In the genomic region with DNA sequence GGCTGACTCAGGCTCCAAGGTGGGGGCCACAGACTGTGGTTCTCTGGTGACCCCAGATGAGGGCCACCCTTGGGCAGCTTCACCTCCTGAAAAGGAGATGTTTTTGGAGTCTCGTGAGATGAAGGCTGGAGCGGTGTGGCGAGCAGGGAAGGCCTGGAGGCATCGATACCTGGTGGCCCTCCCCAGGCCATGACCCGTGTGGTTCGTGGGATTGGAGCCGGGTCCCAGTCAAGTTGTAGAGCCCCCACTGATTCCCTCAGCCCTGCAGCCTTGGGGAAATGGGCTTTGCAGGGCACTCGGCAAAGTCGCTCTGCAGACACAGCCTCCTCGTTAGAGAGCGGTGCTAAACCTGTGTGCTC, we compare ENCODE assay signal across 14 cellular contexts.
A peak's percentile ranks its signal among the peaks of the same experiment; 100 is the strongest.
DNase-seq lines count a peak whose midpoint lies in the region; ATAC-seq and TF ChIP-seq lines count a peak whose summit lies in the region.
"Had no signal": no experiment of that assay in that cellular context is flagged by ENCODE, and none has a peak within 500 bp of the region (broad histone marks: within the 10 kb centered on the region; RNA-seq: fewer than 3 reads in every experiment).

No MANE protein-coding gene starts in this region.

- no peak for TF ChIP-seq POLR2A in breast epithelium (IDR thresholded peaks at IDR 0.05)

- H3K36me3 ChIP-seq in breast epithelium, result no peaks in the 10 kb centered on the region
- H3K36me3 ChIP-seq in mammary epithelial cell (ENCODE audit: insufficient read depth, low read length), result no peaks in the 10 kb centered on the region
- H3K36me3 ChIP-seq in neuronal stem cell (replicated peaks in 1 of 2; ENCODE audit: control insufficient read depth in 2 of 2, insufficient read depth in 2 of 2, low read length in 2 of 2), result peaks cover 0 to 2% of the 10 kb centered on the region in 2 donors
- no peaks in the 10 kb centered on the region for H3K36me3 ChIP-seq in upper lobe of right lung
- H3K36me3 ChIP-seq: MG63 had no signal

- no TSS peak for BruUV-seq in mammary epithelial cell (replicated peaks; lab: Mats Ljungman, UMichigan)

- no peak overlapping the region for H2BK12ac ChIP-seq in neuronal stem cell (ENCODE audit: low read length)

- H3K4me2 ChIP-seq in mammary epithelial cell (ENCODE audit: insufficient read depth, low read depth, low read length) (no peak overlapping the region), neuronal stem cell (ENCODE audit: insufficient read depth, low read length, poor library complexity, severe bottlenecking) (no peak overlapping the region)
- H3K4me2 ChIP-seq: PC-9 had no signal

- H2BK5ac ChIP-seq in neuronal stem cell (ENCODE audit: low read length), result no peak overlapping the region

- dilution Hi-C loops in mammary epithelial cell (cut with HindIII; ENCODE audit: low sequenced_read_pairs), result loop anchor here (5.0 kb wide), 2 partner anchors 38 to 97 kb away; no protein-coding TSS in a partner anchor

- H4K20me1 ChIP-seq in mammary epithelial cell (ENCODE audit: insufficient read depth, low read length), result no peaks in the 10 kb centered on the region

- H2AK5ac ChIP-seq in neuronal stem cell (ENCODE audit: low read depth, low read length), result no peak overlapping the region

- ATAC-seq in upper lobe of right lung, result no peak

- peak; percentile 3 to 40 for DNase-seq in breast epithelium (ENCODE audit: low spot score in 2 of 2)
- DNase-seq in mammary epithelial cell, result no peak
- peak; percentile 43 for DNase-seq in coronary artery (ENCODE audit: low spot score)
- DNase-seq in neuronal stem cell (ENCODE audit: low spot score), result no peak
- peak; percentile 53 for DNase-seq in upper lobe of right lung
- no peak for DNase-seq in foreskin melanocyte
- DNase-seq in NAMALWA (ENCODE audit: low spot score), result no peak
- DNase-seq: AML-193; CD4-positive, CD25-positive, alpha-beta regulatory T cell; DMS53; MG63; NCI-H1105; NCI-H187; PC-9 had no signal

- no peak overlapping the region for H4K91ac ChIP-seq in neuronal stem cell (ENCODE audit: low read depth, low read length, poor library complexity)

- no peak overlapping the region for H3K14ac ChIP-seq in neuronal stem cell (ENCODE audit: low read length)

- no peaks in the 10 kb centered on the region for H3K9me3 ChIP-seq in breast epithelium
- H3K9me3 ChIP-seq in mammary epithelial cell (replicated peaks; ENCODE audit: insufficient read depth, low read length), result peaks cover 59% of the 10 kb centered on the region
- H3K9me3 ChIP-seq in neuronal stem cell (replicated peaks in 1 of 2; ENCODE audit: control insufficient read depth in 2 of 2, insufficient read depth in 1 of 2, low read depth in 1 of 2, low read length in 2 of 2), result no peaks in the 10 kb centered on the region
- no peaks in the 10 kb centered on the region for H3K9me3 ChIP-seq in upper lobe of right lung
- H3K9me3 ChIP-seq: MG63 had no signal

- H3K4me1 ChIP-seq in breast epithelium (no peaks in the 10 kb centered on the region), mammary epithelial cell (ENCODE audit: insufficient read depth, low read length) (no peaks in the 10 kb centered on the region), neuronal stem cell (ENCODE audit: control insufficient read depth in 2 of 2, insufficient read depth in 1 of 2, low read depth in 1 of 2, low read length in 2 of 2) (no peaks in the 10 kb centered on the region), upper lobe of right lung (no peaks in the 10 kb centered on the region)

- no peak overlapping the region for H3K4ac ChIP-seq in neuronal stem cell (ENCODE audit: low read length)

- intact Hi-C loops in breast epithelium (cut with DNase I; ENCODE audit: low total_unique reads), result no loop called here
- intact Hi-C loops in mammary epithelial cell (cut with micrococcal nuclease), result no loop called here
- intact Hi-C loops in upper lobe of right lung (cut with DNase I), result no loop called here

- no peak for TF ChIP-seq CTCF in breast epithelium (IDR thresholded peaks at IDR 0.05)
- no peak for TF ChIP-seq CTCF in mammary epithelial cell (conservative IDR thresholded peaks at IDR 0.05 in 1 of 2, IDR thresholded peaks at IDR 0.05 in 1 of 2; ENCODE audit: extremely low read depth in 1 of 2, insufficient read depth in 1 of 2, low read depth in 1 of 2, low read length in 2 of 2)
- no peak for TF ChIP-seq CTCF in coronary artery (IDR thresholded peaks at IDR 0.05)
- TF ChIP-seq CTCF in upper lobe of right lung (IDR thresholded peaks at IDR 0.05), result no peak

- no peak overlapping the region for H3K27ac ChIP-seq in breast epithelium
- H3K27ac ChIP-seq in mammary epithelial cell (ENCODE audit: insufficient read depth, low read depth, low read length), result no peak overlapping the region
- no peak overlapping the region for H3K27ac ChIP-seq in coronary artery
- H3K27ac ChIP-seq in neuronal stem cell (replicated peaks; ENCODE audit: low read length), result no peak overlapping the region
- H3K27ac ChIP-seq in upper lobe of right lung, result no peak overlapping the region
- H3K27ac ChIP-seq: PC-9 had no signal

- no peak overlapping the region for H3K4me3 ChIP-seq in breast epithelium
- H3K4me3 ChIP-seq in mammary epithelial cell (replicated peaks in 1 of 3; ENCODE audit: insufficient read depth in 1 of 3, low read depth in 2 of 3, low read length in 3 of 3), result no peak overlapping the region
- no peak overlapping the region for H3K4me3 ChIP-seq in coronary artery
- peak overlapping the region in 1 of 2 donors; percentile 3 for H3K4me3 ChIP-seq in neuronal stem cell (ENCODE audit: low read length in 2 of 2)
- no peak overlapping the region for H3K4me3 ChIP-seq in upper lobe of right lung
- H3K4me3 ChIP-seq: MG63, PC-9 had no signal

- H3K9ac ChIP-seq in mammary epithelial cell (ENCODE audit: insufficient read depth, low read length) (no peak overlapping the region), neuronal stem cell (ENCODE audit: low read depth, low read length, poor library complexity) (peak overlapping the region; percentile 44)

- no peak overlapping the region for H3K23ac ChIP-seq in neuronal stem cell (ENCODE audit: low read depth, low read length, poor library complexity)

- WGBS in mammary epithelial cell (ENCODE audit: low coverage, missing lambda C conversion rate), result 94% methylated on average over 5 of the region's 11 CpGs
- WGBS in neuronal stem cell (ENCODE audit: extremely low coverage in 2 of 2, insufficient read length in 2 of 2, insufficient replicate concordance in 1 of 2), 2 donors, result no CpG with 5 or more reads among the region's 11 CpGs

- H3K18ac ChIP-seq in neuronal stem cell (ENCODE audit: low read length), result no peak overlapping the region

- no peak overlapping the region for H4K8ac ChIP-seq in neuronal stem cell (ENCODE audit: low read depth, low read length)

- no peaks in the 10 kb centered on the region for H3K27me3 ChIP-seq in breast epithelium
- no peaks in the 10 kb centered on the region for H3K27me3 ChIP-seq in mammary epithelial cell (ENCODE audit: insufficient read depth, low read length)
- no peaks in the 10 kb centered on the region for H3K27me3 ChIP-seq in neuronal stem cell (ENCODE audit: control insufficient read depth in 3 of 3, insufficient read depth in 3 of 3, low read depth in 1 of 3, low read length in 3 of 3)
- H3K27me3 ChIP-seq in upper lobe of right lung, result no peaks in the 10 kb centered on the region
- H3K27me3 ChIP-seq: MG63 had no signal

- CTCF ChIA-PET in mammary epithelial cell (lab: Charles Lee; ENCODE audit: low non-redundant PET), result no interaction called here

- in situ Hi-C loops in mammary epithelial cell (cut with MboI; ENCODE audit: low sequenced_read_pairs in 2 of 2), result no loop called here

- H3K79me2 ChIP-seq in mammary epithelial cell (ENCODE audit: insufficient read depth, low read length), result no peaks in the 10 kb centered on the region

- H2BK120ac ChIP-seq in neuronal stem cell (ENCODE audit: low read depth, low read length), result no peak overlapping the region

- no peak overlapping the region for H2BK15ac ChIP-seq in neuronal stem cell (ENCODE audit: low read length)

- peaks cover 11% of the 10 kb centered on the region for H3K79me1 ChIP-seq in neuronal stem cell (ENCODE audit: low read depth, low read length)

- H2AFZ ChIP-seq in mammary epithelial cell (ENCODE audit: low read depth, low read length) (no peak overlapping the region), neuronal stem cell (ENCODE audit: low read length) (no peak overlapping the region)
- H2AFZ ChIP-seq: PC-9 had no signal

Comparison
In these comparisons a context has a peak if more than half of its experiments do, and no peak if none do; other contexts are left out.
1. DNase-seq: peak in breast epithelium (2 of 2), coronary artery (single experiment) and upper lobe of right lung (single experiment); none in mammary epithelial cell (single experiment), neuronal stem cell (single experiment), foreskin melanocyte (single experiment) and NAMALWA (single experiment).